Comparison of ENCODE assay signal across 18 cellular contexts in genomic region chr19:4930664-4931063, GRCh38. TPM values are rescaled to one million over a fixed set of nuclear protein-coding genes. Genes with fewer than 3 reads are reported as not detected.
DNase-seq lines count a peak whose midpoint lies in the region; ATAC-seq and TF ChIP-seq lines count a peak whose summit lies in the region.
"Had no signal": no experiment of that assay in that cellular context is flagged by ENCODE, and none has a peak within 500 bp of the region (broad histone marks: within the 10 kb centered on the region; RNA-seq: fewer than 3 reads in every experiment).

No MANE protein-coding gene starts in this region.

- no peaks in the 10 kb centered on the region for H3K9me3 ChIP-seq in HEK293 (ENCODE audit: control insufficient read depth, insufficient read depth, low read depth, low read length)
- H3K9me3 ChIP-seq in adrenal gland (replicated peaks in 1 of 3), result no peaks in the 10 kb centered on the region
- H3K9me3 ChIP-seq in upper lobe of left lung, result no peaks in the 10 kb centered on the region
- H3K9me3 ChIP-seq: BE2C, HAP-1, SJSA1 had no signal

- H3K4me1 Mint-ChIP-seq in nephron progenitor cell, result peaks cover 9% of the 10 kb centered on the region

- peak overlapping the region; percentile 68 for H3K27ac Mint-ChIP-seq in nephron progenitor cell
- H3K27ac Mint-ChIP-seq: CD4-positive, alpha-beta T cell had no signal

- H3K56ac ChIP-seq in mesendoderm (ENCODE audit: low read length), result no peak overlapping the region

- peaks cover 11% of the 10 kb centered on the region for H3K79me2 ChIP-seq in mesendoderm (ENCODE audit: control insufficient read depth, insufficient read depth, low read length)

- H3K36me3 ChIP-seq in HEK293 (ENCODE audit: control insufficient read depth in 2 of 2, insufficient read depth in 1 of 2, low read length in 2 of 2) (peaks cover 57 to 85% of the 10 kb centered on the region in 2 experiments), adrenal gland (replicated peaks in 1 of 2) (no peaks in the 10 kb centered on the region), upper lobe of left lung (no peaks in the 10 kb centered on the region), mesendoderm (ENCODE audit: control insufficient read depth, insufficient read depth, low read length) (peaks cover 8% of the 10 kb centered on the region)

- peak; percentile 25 for DNase-seq in stimulated activated CD4-positive, alpha-beta T cell treated with anti-CD3 and anti-CD28 coated beads, Interleukin-4, amount 100 ng/mL, for 1 hour
- no peak for DNase-seq in stimulated activated CD4-positive, alpha-beta T cell treated with anti-CD3 and anti-CD28 coated beads, Interleukin-4, amount 100 ng/mL, for 4 hours
- DNase-seq in adrenal gland (peak; percentile 50 to 87 (median 67)), nephron progenitor cell (peak; percentile 15), SIG-M5 (lab: John Stamatoyannopoulos, UW) (no peak), upper lobe of left lung (no peak), mesendoderm (no peak)
- DNase-seq: BE2C; CD4-positive, alpha-beta T cell; NCI-H1048; NCI-H1436 treated with DMSO at 0.1 percent for 48 hours; NCI-H2081 treated with DMSO at 0.1 percent for 48 hours; NCI-H510A; NCI-H774 had no signal

- H3K79me1 ChIP-seq in mesendoderm (ENCODE audit: low read length), result peaks cover 3% of the 10 kb centered on the region

- intact Hi-C loops in adrenal gland (cut with DNase I), result no loop called here

- H3K4me3 ChIP-seq in HEK293 (ENCODE audit: low read depth, low read length) (no peak overlapping the region), adrenal gland (no peak overlapping the region), upper lobe of left lung (no peak overlapping the region), mesendoderm (ENCODE audit: low read length) (no peak overlapping the region)
- H3K4me3 ChIP-seq: HAP-1, SJSA1 had no signal

- no peaks in the 10 kb centered on the region for H3K9me3 Mint-ChIP-seq in nephron progenitor cell
- H3K9me3 Mint-ChIP-seq: CD4-positive, alpha-beta T cell had no signal

- no peak overlapping the region for H4K8ac ChIP-seq in mesendoderm (ENCODE audit: low read depth, low read length)

- H3K4me3 Mint-ChIP-seq in nephron progenitor cell, result no peak overlapping the region
- H3K4me3 Mint-ChIP-seq: CD4-positive, alpha-beta T cell had no signal

- no peak overlapping the region for H2BK120ac ChIP-seq in mesendoderm (ENCODE audit: low read depth, low read length)

- POLR2A ChIA-PET in HEK293 (lab: Yijun Ruan, JAX), result no interaction called here

- H3K27me3 ChIP-seq in adrenal gland (no peaks in the 10 kb centered on the region), upper lobe of left lung (no peaks in the 10 kb centered on the region), mesendoderm (ENCODE audit: insufficient read depth, low read length, poor library complexity) (no peaks in the 10 kb centered on the region)
- H3K27me3 ChIP-seq: BE2C, SJSA1 had no signal

- no peak overlapping the region for H2BK15ac ChIP-seq in mesendoderm (replicated peaks; ENCODE audit: low read depth)

- peaks cover 58% of the 10 kb centered on the region for H3K36me3 Mint-ChIP-seq in nephron progenitor cell (ENCODE audit: low read depth)

- H3K9ac ChIP-seq in mesendoderm (ENCODE audit: low read length), result no peak overlapping the region

- no peak for ATAC-seq in upper lobe of left lung (ENCODE audit: low FRiP score in 2 of 2)

- WGBS in adrenal gland, 4 donors, result 67 to 93% (median 85%) methylated on average over 15 to 28 of the region's 28 CpGs
- WGBS in upper lobe of left lung, 2 donors, result 91 to 92% methylated on average over 26 to 28 of the region's 28 CpGs
- no CpG with 5 or more reads among the region's 28 CpGs for WGBS in mesendoderm (ENCODE audit: extremely low coverage, insufficient coverage, low lambda C conversion rate)

- H2AK5ac ChIP-seq in mesendoderm (ENCODE audit: low read length), result no peak overlapping the region

- no peak overlapping the region for H3K4me2 ChIP-seq in mesendoderm (ENCODE audit: low read length)

- no peak for TF ChIP-seq CTCF in HEK293 (tag by site-specific recombination; IDR thresholded peaks at IDR 0.05)
- TF ChIP-seq CTCF in adrenal gland (IDR thresholded peaks at IDR 0.05), result no peak
- TF ChIP-seq CTCF in nephron progenitor cell (IDR thresholded peaks at IDR 0.05), result no peak
- no peak for TF ChIP-seq CTCF in upper lobe of left lung (IDR thresholded peaks at IDR 0.05)

- H4K5ac ChIP-seq in mesendoderm (ENCODE audit: low read length), result no peak overlapping the region

- no peak overlapping the region for H2BK5ac ChIP-seq in mesendoderm (ENCODE audit: low read length)

- H3K27me3 Mint-ChIP-seq in nephron progenitor cell (ENCODE audit: low read depth, poor library complexity), result no peaks in the 10 kb centered on the region
- H3K27me3 Mint-ChIP-seq: CD4-positive, alpha-beta T cell had no signal

- TF ChIP-seq POLR2A in adrenal gland (IDR thresholded peaks at IDR 0.05) (no peak), upper lobe of left lung (IDR thresholded peaks at IDR 0.05) (no peak)

- H3K18ac ChIP-seq in mesendoderm (ENCODE audit: low read length), result no peak overlapping the region

- H3K27ac ChIP-seq in HEK293 (ENCODE audit: extremely low read depth, low read depth, low read length) (no peak overlapping the region), adrenal gland (peak overlapping the region in 2 of 5 donors; percentile 63 to 69), upper lobe of left lung (no peak overlapping the region), mesendoderm (ENCODE audit: low read depth, low read length) (no peak overlapping the region)
- H3K27ac ChIP-seq: SJSA1 had no signal

- H3K4me1 ChIP-seq in HEK293 (ENCODE audit: control insufficient read depth, insufficient read depth, low read length) (no peaks in the 10 kb centered on the region), adrenal gland (replicated peaks in 1 of 2) (peaks cover 9 to 14% of the 10 kb centered on the region in 2 donors), upper lobe of left lung (no peaks in the 10 kb centered on the region), mesendoderm (ENCODE audit: control insufficient read depth, low read depth, low read length) (no peaks in the 10 kb centered on the region)
- H3K4me1 ChIP-seq: BE2C, HAP-1 had no signal

- CTCF ChIA-PET in HEK293 (lab: Yijun Ruan, JAX), result interaction anchor here (2.7 kb wide), 1 partner anchor 19 kb away, joined by 10 read pairs; no protein-coding TSS in a partner anchor

- no peak overlapping the region for H3K23ac ChIP-seq in mesendoderm (ENCODE audit: low read length)

- no peak overlapping the region for H3K4ac ChIP-seq in mesendoderm (ENCODE audit: low read depth, low read length)

- TF ChIP-seq EP300 in upper lobe of left lung (IDR thresholded peaks at IDR 0.05), result no peak

TF ChIP-seq in HEK293, 187 proteins besides CTCF, POLR2A, EP300 and RAD21:
- TF ChIP-seq ZNF791 (tag by site-specific recombination; IDR thresholded peaks at IDR 0.05) (no peak), ZNF670 (tag by site-specific recombination; IDR thresholded peaks at IDR 0.05; ENCODE audit: low read depth) (no peak), ZSCAN30 (tag by site-specific recombination; IDR thresholded peaks at IDR 0.05) (no peak), ZBTB26 (tag by site-specific recombination; optimal IDR thresholded peaks at IDR 0.05) (no peak), ZIC2 (tag by site-specific recombination; IDR thresholded peaks at IDR 0.05) (no peak), EGR2 (tag by site-specific recombination; IDR thresholded peaks at IDR 0.05; ENCODE audit: low read depth) (peak; percentile 42; the same call in 1 of the 2 replicates), ZNF341 (tag by site-specific recombination; IDR thresholded peaks at IDR 0.05; ENCODE audit: low read depth) (no peak), ZNF202 (tag by site-specific recombination; IDR thresholded peaks at IDR 0.05; ENCODE audit: borderline replicate concordance) (no peak), ZBTB20 (tag by site-specific recombination; IDR thresholded peaks at IDR 0.05) (no peak), ZFHX2 (tag by site-specific recombination; conservative IDR thresholded peaks at IDR 0.05) (peak; percentile 70)

RNA-seq across cellular contexts. Expression of gene UHRF1, which starts 21.4 kb away (rescaled TPM):
- total RNA-seq in adrenal gland, result 1 to 10 TPM in 5 of 8 donors, under 1 TPM in 3; 0.87 to 2.6 (median 1.2) TPM
- polyA plus RNA-seq in adrenal gland, result 1 to 10 TPM in 1 of 3 donors, under 1 TPM in 2; 0.56 to 1.2 (median 0.88) TPM
- 1 to 10 TPM; 1.0 to 5.1 (median 2.3) TPM for total RNA-seq in upper lobe of left lung
- 38.1 TPM for polyA plus RNA-seq in mesendoderm (2013, experiment 1 of 2)
- 38.3 TPM for polyA plus RNA-seq in mesendoderm (2013, experiment 2 of 2)

RNA-seq across cellular contexts. Expression of gene ARRDC5, which starts 28.0 kb away (rescaled TPM):
- under 1 TPM in 7 of 8 donors, not detected in 1; 0.14 to 0.69 (median 0.21) TPM for total RNA-seq in adrenal gland
- 1 to 10 TPM in 1 of 3 donors, under 1 TPM in 1, not detected in 1; 0.27 to 1.1 TPM for polyA plus RNA-seq in adrenal gland
- total RNA-seq in upper lobe of left lung, result 1 to 10 TPM in 2 of 6 donors, under 1 TPM in 3, not detected in 1; 0.34 to 6.8 (median 0.83) TPM
- not detected for polyA plus RNA-seq in mesendoderm (2013, experiment 1 of 2)
- not detected for polyA plus RNA-seq in mesendoderm (2013, experiment 2 of 2)
- total RNA-seq: MCF 10A, SJSA1 had no signal

RNA-seq across cellular contexts. Expression of gene KDM4B, which starts 38.2 kb away (rescaled TPM):
- total RNA-seq in adrenal gland (10 to 100 TPM; 30.4 to 65.1 (median 48.5) TPM), upper lobe of left lung (100 to 1,000 TPM in 1 of 6 donors, 10 to 100 TPM in 5; 28.1 to 112 (median 38.2) TPM)
- 10 to 100 TPM; 11.4 to 46.6 (median 23.5) TPM for polyA plus RNA-seq in adrenal gland
- polyA plus RNA-seq in mesendoderm (2013, experiment 1 of 2), result 8.5 TPM
- 8.4 TPM for polyA plus RNA-seq in mesendoderm (2013, experiment 2 of 2)

Comparison
In these comparisons a context has a peak if more than half of its experiments do, and no peak if none do; other contexts are left out.
1. DNase-seq: peak in stimulated activated CD4-positive, alpha-beta T cell treated with anti-CD3 and anti-CD28 coated beads, Interleukin-4, amount 100 ng/mL, for 1 hour (single experiment), adrenal gland (7 of 7) and nephron progenitor cell (single experiment); none in stimulated activated CD4-positive, alpha-beta T cell treated with anti-CD3 and anti-CD28 coated beads, Interleukin-4, amount 100 ng/mL, for 4 hours (0 of 2), SIG-M5 (single experiment), upper lobe of left lung (0 of 2) and mesendoderm (single experiment).